Comparison of ENCODE assay signal across 10 cellular contexts in genomic region chr6:141482773-141483172, GRCh38.
A peak's percentile ranks its signal among the peaks of the same experiment; 100 is the strongest.
DNase-seq lines count a peak whose midpoint lies in the region; ATAC-seq and TF ChIP-seq lines count a peak whose summit lies in the region.
"Had no signal": no experiment of that assay in that cellular context is flagged by ENCODE, and none has a peak within 500 bp of the region (broad histone marks: within the 10 kb centered on the region; RNA-seq: fewer than 3 reads in every experiment).

No MANE protein-coding gene starts in this region.

- H3K36me3 Mint-ChIP-seq in CD8-positive, alpha-beta memory T cell: no peaks in the 10 kb centered on the region
- H3K36me3 Mint-ChIP-seq in activated naive CD8-positive, alpha-beta T cell: peaks cover 2% of the 10 kb centered on the region
- no peaks in the 10 kb centered on the region for H3K36me3 Mint-ChIP-seq in natural killer cell

- CTCF ChIA-PET in CD8-positive, alpha-beta memory T cell (lab: Charles Lee): interaction anchor here (0.8 to 1.8 kb wide), 5 partner anchors 11 to 79 kb away, joined by 3 to 5 read pairs (median 3); no protein-coding TSS in a partner anchor

- H3K4me1 ChIP-seq in CD8-positive, alpha-beta memory T cell (ENCODE audit: insufficient read depth, low read length): peaks cover 25% of the 10 kb centered on the region

- no peaks in the 10 kb centered on the region for H3K36me3 ChIP-seq in CD8-positive, alpha-beta memory T cell (ENCODE audit: insufficient read depth, low read length)
- H3K36me3 ChIP-seq in MG63: peaks cover 31% of the 10 kb centered on the region

- no peaks in the 10 kb centered on the region for H3K9me3 ChIP-seq in CD8-positive, alpha-beta memory T cell (ENCODE audit: low read length)
- H3K9me3 ChIP-seq in MG63: peaks cover 19% of the 10 kb centered on the region

- H3K4me3 ChIP-seq in CD8-positive, alpha-beta memory T cell (ENCODE audit: low read length): peak overlapping the region; percentile 60
- peak overlapping the region; percentile 27 for H3K4me3 ChIP-seq in MG63

- H3K27me3 ChIP-seq in CD8-positive, alpha-beta memory T cell (ENCODE audit: insufficient read depth, low read length, poor library complexity, severe bottlenecking): no peaks in the 10 kb centered on the region
- H3K27me3 ChIP-seq in MG63: no peaks in the 10 kb centered on the region

- H3K4me3 Mint-ChIP-seq in CD8-positive, alpha-beta memory T cell: peak overlapping the region; percentile 74 to 88 (median 81)
- H3K4me3 Mint-ChIP-seq in activated naive CD8-positive, alpha-beta T cell: peak overlapping the region; percentile 80
- H3K4me3 Mint-ChIP-seq in natural killer cell: peak overlapping the region; percentile 98

- peak in 2 of 5 donors; percentile 12 to 18 for DNase-seq in CD8-positive, alpha-beta memory T cell
- DNase-seq in MG63: no peak
- DNase-seq in natural killer cell: no peak
- no peak for DNase-seq in kidney tubule cell (ENCODE audit: low spot score)
- DNase-seq in cerebellar nuclear complex (lab: John Stamatoyannopoulos, UW): no peak
- DNase-seq in NCI-H2227 treated with DMSO at 0.1 percent for 48 hours (lab: John Stamatoyannopoulos, UW): no peak
- DNase-seq: cortex of kidney, NCI-H524 had no signal

- TF ChIP-seq CTCF in natural killer cell (IDR thresholded peaks at IDR 0.05): no peak

- H3K27me3 Mint-ChIP-seq in CD8-positive, alpha-beta memory T cell: no peaks in the 10 kb centered on the region
- no peaks in the 10 kb centered on the region for H3K27me3 Mint-ChIP-seq in activated naive CD8-positive, alpha-beta T cell
- H3K27me3 Mint-ChIP-seq in natural killer cell (ENCODE audit: low read depth in 2 of 2): no peaks in the 10 kb centered on the region

- POLR2A ChIA-PET in CD8-positive, alpha-beta memory T cell (lab: Charles Lee): interaction anchor here (1.4 kb wide), 1 partner anchor 80 kb away, joined by 3 read pairs; no protein-coding TSS in a partner anchor

- ATAC-seq in natural killer cell (peak in 1 of 3 donors; percentile 34), GM18861 (IDR thresholded peaks at IDR 0.05; ENCODE audit: unreplicated experiment) (no peak)

- H3K9me3 Mint-ChIP-seq in CD8-positive, alpha-beta memory T cell: no peaks in the 10 kb centered on the region
- no peaks in the 10 kb centered on the region for H3K9me3 Mint-ChIP-seq in activated naive CD8-positive, alpha-beta T cell (ENCODE audit: low read depth)
- H3K9me3 Mint-ChIP-seq in natural killer cell: no peaks in the 10 kb centered on the region

- peak overlapping the region; percentile 69 for H3K27ac ChIP-seq in CD8-positive, alpha-beta memory T cell (ENCODE audit: low read depth, low read length)

- peak overlapping the region; percentile 80 to 97 (median 96) for H3K27ac Mint-ChIP-seq in CD8-positive, alpha-beta memory T cell
- peak overlapping the region; percentile 93 for H3K27ac Mint-ChIP-seq in activated naive CD8-positive, alpha-beta T cell
- H3K27ac Mint-ChIP-seq in natural killer cell: peak overlapping the region; percentile 95 to 98

- intact Hi-C loops in natural killer cell (cut with micrococcal nuclease): no loop called here

- H3K4me1 Mint-ChIP-seq in CD8-positive, alpha-beta memory T cell: peaks cover 35 to 50% (median 45%) of the 10 kb centered on the region in 3 donors
- peaks cover 35% of the 10 kb centered on the region for H3K4me1 Mint-ChIP-seq in activated naive CD8-positive, alpha-beta T cell (ENCODE audit: low read depth)
- peaks cover 18 to 34% of the 10 kb centered on the region in 2 donors for H3K4me1 Mint-ChIP-seq in natural killer cell
